ENCODE assay signal across 23 cellular contexts in genomic region chr4:169209388-169209883, GRCh38.
"Had no signal": no experiment of that assay in that cellular context is flagged by ENCODE, and none has a peak within 500 bp of the region (broad histone marks: within the 10 kb centered on the region; RNA-seq: fewer than 3 reads in every experiment).

No MANE protein-coding gene starts in this region.

- H3K4me3 ChIP-seq: body of pancreas, dorsolateral prefrontal cortex, lower lobe of right lung, right atrium auricular region, transverse colon, uterus had no signal

- H3K27ac ChIP-seq: body of pancreas, dorsolateral prefrontal cortex, epithelial cell of prostate, lower lobe of right lung, right atrium auricular region, transverse colon, uterus had no signal

- H3K4me1 Mint-ChIP-seq: activated CD4-positive, alpha-beta T cell treated with anti-CD3 and anti-CD28 coated beads, Interleukin-2, amount 10 ng/mL, durations not matched to agents 24 days and 14 days; activated naive CD8-positive, alpha-beta T cell treated with anti-CD3 and anti-CD28 coated beads, Interleukin-2, amount 10 ng/mL, durations not matched to agents 7 days and 5 days had no signal

- H3K9me3 ChIP-seq: body of pancreas, lower lobe of right lung, transverse colon, uterus had no signal

- H3K36me3 ChIP-seq: lower lobe of right lung, right atrium auricular region, transverse colon, uterus had no signal

- DNase-seq: activated CD4-positive, alpha-beta T cell treated with anti-CD3 and anti-CD28 coated beads, Interleukin-2, amount 10 ng/mL, durations not matched to agents 24 days and 14 days; activated CD8-positive, alpha-beta T cell treated with anti-CD3 and anti-CD28 coated beads for 36 hours; activated naive CD4-positive, alpha-beta T cell treated with Interleukin-2 at 50 U/mL for 16 hours; activated naive CD8-positive, alpha-beta T cell treated with anti-CD3 and anti-CD28 coated beads, Interleukin-2, amount 10 ng/mL, durations not matched to agents 7 days and 5 days; activated T-cell treated with anti-CD3 and anti-CD28 coated beads, Interleukin-2, amount 50 U/mL, for 24 hours; body of pancreas; caudate nucleus; dorsolateral prefrontal cortex; foreskin melanocyte; glutamatergic neuron; hypothalamus; islet precursor cell; lower lobe of right lung; T-helper 2 cell; transverse colon; uterus had no signal

- FAIRE-seq: colon had no signal

- H3K9me3 Mint-ChIP-seq: activated CD4-positive, alpha-beta T cell treated with anti-CD3 and anti-CD28 coated beads, Interleukin-2, amount 10 ng/mL, durations not matched to agents 24 days and 14 days; activated T-helper 2 cell treated with anti-CD3 and anti-CD28 coated beads, Interferon-gamma antibody, Interleukin-2, Interleukin-4, amounts not matched to agents 10 μg/mL and 5 μg/mL and 100 μg/mL, durations not matched to agents 14 hours and 24 hours and 36 hours; stimulated activated naive CD8-positive, alpha-beta T cell treated with anti-CD3 and anti-CD28 coated beads, Interleukin-15, Interleukin-2, amounts not matched to agents 100 ng/mL and 50 ng/mL, for 24 hours had no signal

- H3K27me3 Mint-ChIP-seq: activated CD8-positive, alpha-beta T cell treated with anti-CD3 and anti-CD28 coated beads for 36 hours had no signal

- H3K27ac Mint-ChIP-seq: activated CD4-positive, alpha-beta T cell treated with anti-CD3 and anti-CD28 coated beads, Interleukin-2, amount 10 ng/mL, durations not matched to agents 24 days and 14 days; activated CD8-positive, alpha-beta T cell treated with anti-CD3 and anti-CD28 coated beads for 36 hours; activated naive CD8-positive, alpha-beta T cell treated with anti-CD3 and anti-CD28 coated beads, Interleukin-2, amount 10 ng/mL, durations not matched to agents 7 days and 5 days; activated T-cell treated with anti-CD3 and anti-CD28 coated beads, Interleukin-2, amount 50 U/mL, for 24 hours; activated T-helper 2 cell treated with anti-CD3 and anti-CD28 coated beads, Interferon-gamma antibody, Interleukin-2, Interleukin-4, amounts not matched to agents 10 μg/mL and 5 μg/mL and 100 μg/mL, durations not matched to agents 14 hours and 24 hours and 36 hours; mesothelial cell of epicardium; stimulated activated naive CD8-positive, alpha-beta T cell treated with anti-CD3 and anti-CD28 coated beads, Interleukin-15, Interleukin-2, amounts not matched to agents 100 ng/mL and 50 ng/mL, for 24 hours had no signal

- H3K27me3 ChIP-seq: body of pancreas, dorsolateral prefrontal cortex, right atrium auricular region, transverse colon, uterus had no signal

- ATAC-seq: activated CD8-positive, alpha-beta T cell treated with anti-CD3 and anti-CD28 coated beads for 36 hours; body of pancreas had no signal

- H3K36me3 Mint-ChIP-seq: activated naive CD8-positive, alpha-beta T cell treated with anti-CD3 and anti-CD28 coated beads, Interleukin-2, amount 10 ng/mL, durations not matched to agents 7 days and 5 days had no signal

- H3K4me3 Mint-ChIP-seq: activated CD4-positive, alpha-beta T cell treated with anti-CD3 and anti-CD28 coated beads, Interleukin-2, amount 10 ng/mL, durations not matched to agents 24 days and 14 days; activated CD8-positive, alpha-beta T cell treated with anti-CD3 and anti-CD28 coated beads for 36 hours; activated naive CD8-positive, alpha-beta T cell treated with anti-CD3 and anti-CD28 coated beads, Interleukin-2, amount 10 ng/mL, durations not matched to agents 7 days and 5 days; activated T-cell treated with anti-CD3 and anti-CD28 coated beads, Interleukin-2, amount 50 U/mL, for 24 hours; mesothelial cell of epicardium; nephron; stimulated activated naive CD8-positive, alpha-beta T cell treated with anti-CD3 and anti-CD28 coated beads, Interleukin-15, Interleukin-2, amounts not matched to agents 100 ng/mL and 50 ng/mL, for 24 hours had no signal
